In genomic region chr5:115685480-115685879, GRCh38 we compare ENCODE assay signal across 20 cellular contexts.
"Had no signal": no experiment of that assay in that cellular context is flagged by ENCODE, and none has a peak within 500 bp of the region (broad histone marks: within the 10 kb centered on the region; RNA-seq: fewer than 3 reads in every experiment).

No MANE protein-coding gene starts in this region.

- H3K4me1 ChIP-seq: adrenal gland, spleen had no signal

- H3K36me3 ChIP-seq: adrenal gland, esophagus squamous epithelium, sigmoid colon, spleen, tibial artery had no signal

- DNase-seq: activated CD4-positive, alpha-beta T cell treated with anti-CD3 and anti-CD28 coated beads for 1 hour; activated CD8-positive, alpha-beta memory T cell treated with anti-CD3 and anti-CD28 coated beads for 24 hours; activated CD8-positive, alpha-beta memory T cell treated with anti-CD3 and anti-CD28 coated beads, Interleukin-2, amount 50 U/mL, for 48 hours; activated effector memory CD4-positive, alpha-beta T cell treated with anti-CD3 and anti-CD28 coated beads, Interleukin-2, amount 50 U/mL, for 16 hours; activated T-cell treated with anti-CD3 and anti-CD28 coated beads, Interleukin-2, amount 50 U/mL, for 48 hours; adrenal gland; effector CD4-positive, alpha-beta T cell; esophagus squamous epithelium; islet precursor cell; midbrain; nephron progenitor cell; nucleus accumbens; posterior cingulate gyrus; sigmoid colon; spleen; stimulated activated naive B cell treated with anti-CD40 and anti-IgM and Interleukin-4, amounts not matched to agents 10 μg/mL and 1 μg/mL and 100 μg/mL, for 72 hours; T-helper 17 cell; tibial artery had no signal

- H3K9me3 ChIP-seq: adrenal gland, esophagus squamous epithelium, sigmoid colon, spleen, tibial artery had no signal

- H3K4me3 ChIP-seq: adrenal gland, esophagus squamous epithelium, sigmoid colon, spleen, tibial artery had no signal

- H3K27me3 ChIP-seq: adrenal gland, esophagus squamous epithelium, sigmoid colon, spleen, tibial artery had no signal

- H3K27ac ChIP-seq: adrenal gland, esophagus squamous epithelium, spleen, VCaP had no signal

- ATAC-seq: left lobe of liver; stimulated activated naive B cell treated with anti-CD40 and anti-IgM and Interleukin-4, amounts not matched to agents 10 μg/mL and 1 μg/mL and 100 μg/mL, for 72 hours; T-helper 17 cell had no signal
